Comparison of ENCODE assay signal across 8 cellular contexts in genomic region chr3:50259432-50260026, GRCh38. TPM values are rescaled to one million over a fixed set of nuclear protein-coding genes. Genes with fewer than 3 reads are reported as not detected.
DNase-seq lines count a peak whose midpoint lies in the region; TF ChIP-seq lines count a peak whose summit lies in the region.

No MANE protein-coding gene starts in this region.

- no peaks in the 10 kb centered on the region for H3K9me3 ChIP-seq in endodermal cell (ENCODE audit: control insufficient read depth, low read length)

- H3K27ac Mint-ChIP-seq in activated naive CD4-positive, alpha-beta T cell treated with anti-CD3 and anti-CD28 coated beads for 36 hours, result peak overlapping the region; percentile 69
- peak overlapping the region in 2 of 3 donors; percentile 46 to 58 for H3K27ac Mint-ChIP-seq in IgD-negative memory B cell
- peak overlapping the region; percentile 90 for H3K27ac Mint-ChIP-seq in endodermal cell

- intact Hi-C loops in activated naive CD4-positive, alpha-beta T cell treated with anti-CD3 and anti-CD28 coated beads for 36 hours (cut with micrococcal nuclease), result loop anchor here (1.0 kb wide), 3 partner anchors 13 to 32 kb away; no protein-coding TSS in a partner anchor
- intact Hi-C loops in head of caudate nucleus (cut with DNase I), result no loop called here

- H3K4me3 ChIP-seq in endodermal cell (ENCODE audit: low read length), result no peak overlapping the region
- peak overlapping the region in 5 of 7 experiments; percentile 40 to 64 (median 53) for H3K4me3 ChIP-seq in skin epidermis

- no peak overlapping the region for H3K9ac ChIP-seq in endodermal cell (ENCODE audit: extremely low read depth, low read length, poor library complexity, severe bottlenecking)

- CTCF ChIA-PET in activated naive CD4-positive, alpha-beta T cell treated with anti-CD3 and anti-CD28 coated beads for 36 hours (lab: Charles Lee), result interaction anchor here (0.7 to 3.7 kb wide), 11 partner anchors 8 to 94 kb away, joined by 3 to 38 read pairs (median 4); partner anchors contain the start of gene GNAI2

- no peak for DNase-seq in activated naive CD4-positive, alpha-beta T cell treated with anti-CD3 and anti-CD28 coated beads for 36 hours
- DNase-seq in activated naive CD4-positive, alpha-beta T cell treated with Interleukin-2 at 50 U/mL for 16 hours, result no peak
- DNase-seq in endodermal cell (no peak), head of caudate nucleus (no peak), RPMI8226 (no peak)
- no peak for DNase-seq in activated effector memory CD4-positive, alpha-beta T cell treated with Interleukin-2 at 50 U/mL for 16 hours

- H3K36me3 Mint-ChIP-seq in activated naive CD4-positive, alpha-beta T cell treated with anti-CD3 and anti-CD28 coated beads for 36 hours (ENCODE audit: low read depth), result peaks cover 15% of the 10 kb centered on the region
- H3K36me3 Mint-ChIP-seq in IgD-negative memory B cell (no peaks in the 10 kb centered on the region), endodermal cell (ENCODE audit: low read depth) (peaks cover 32% of the 10 kb centered on the region)

- H3K27me3 Mint-ChIP-seq in activated naive CD4-positive, alpha-beta T cell treated with anti-CD3 and anti-CD28 coated beads for 36 hours (ENCODE audit: low read depth), result no peaks in the 10 kb centered on the region
- H3K27me3 Mint-ChIP-seq in IgD-negative memory B cell (no peaks in the 10 kb centered on the region), endodermal cell (ENCODE audit: insufficient read depth) (no peaks in the 10 kb centered on the region)

- peaks cover 7% of the 10 kb centered on the region for H3K4me1 ChIP-seq in endodermal cell (ENCODE audit: control insufficient read depth, insufficient read depth, low read length)

- H3K4me1 Mint-ChIP-seq in activated naive CD4-positive, alpha-beta T cell treated with anti-CD3 and anti-CD28 coated beads for 36 hours (ENCODE audit: low read depth), result peaks cover 4% of the 10 kb centered on the region
- H3K4me1 Mint-ChIP-seq in IgD-negative memory B cell, result peaks cover 0 to 5% (median 3%) of the 10 kb centered on the region in 3 donors
- H3K4me1 Mint-ChIP-seq in endodermal cell, result peaks cover 11% of the 10 kb centered on the region

- no peaks in the 10 kb centered on the region for H3K9me3 Mint-ChIP-seq in activated naive CD4-positive, alpha-beta T cell treated with anti-CD3 and anti-CD28 coated beads for 36 hours
- H3K9me3 Mint-ChIP-seq in IgD-negative memory B cell, result no peaks in the 10 kb centered on the region
- no peaks in the 10 kb centered on the region for H3K9me3 Mint-ChIP-seq in endodermal cell

- peak overlapping the region; percentile 62 for H3K4me3 Mint-ChIP-seq in activated naive CD4-positive, alpha-beta T cell treated with anti-CD3 and anti-CD28 coated beads for 36 hours
- H3K4me3 Mint-ChIP-seq in IgD-negative memory B cell (peak overlapping the region in 3 of 4 donors; percentile 56 to 84 (median 58)), endodermal cell (peak overlapping the region; percentile 49)

- H3K27ac ChIP-seq in endodermal cell (ENCODE audit: low read depth, low read length) (peak overlapping the region; percentile 100), skin epidermis (peak overlapping the region in 19 of 21 experiments; percentile 16 to 99 (median 96))

- peaks cover 41% of the 10 kb centered on the region for H3K36me3 ChIP-seq in endodermal cell (ENCODE audit: control insufficient read depth, insufficient read depth, low read length)

- no peaks in the 10 kb centered on the region for H3K27me3 ChIP-seq in endodermal cell (ENCODE audit: control insufficient read depth, insufficient read depth, low read length, poor library complexity, severe bottlenecking)

- WGBS in endodermal cell (ENCODE audit: insufficient coverage in 1 of 2, insufficient read length in 1 of 2), 2 experiments, result 70 to 95% methylated on average over 12 to 18 of the region's 18 CpGs

- TF ChIP-seq CTCF in endodermal cell (conservative IDR thresholded peaks at IDR 0.05), result no peak

RNA-seq across cellular contexts. Expression of gene SEMA3B, which starts 9.4 kb away (rescaled TPM):
- under 1 TPM; 0.33 to 0.37 TPM for total RNA-seq in activated naive CD4-positive, alpha-beta T cell treated with anti-CD3 and anti-CD28 coated beads for 36 hours
- polyA plus RNA-seq in IgD-negative memory B cell, result not detected
- total RNA-seq in endodermal cell, result 10 to 100 TPM in 1 of 2 donors, 1 to 10 TPM in 1; 6.5 to 10.3 TPM
- polyA plus RNA-seq in endodermal cell (2013, experiment 1 of 2), result 19.4 TPM
- polyA plus RNA-seq in endodermal cell (2013, experiment 2 of 2), result 15.1 TPM

RNA-seq across cellular contexts. Expression of gene LSMEM2, which starts 19.4 kb away (rescaled TPM):
- not detected for total RNA-seq in activated naive CD4-positive, alpha-beta T cell treated with anti-CD3 and anti-CD28 coated beads for 36 hours
- 0.30 TPM for polyA plus RNA-seq in IgD-negative memory B cell
- not detected for total RNA-seq in endodermal cell
- 0.25 TPM for polyA plus RNA-seq in endodermal cell (2013, experiment 1 of 2)
- not detected for polyA plus RNA-seq in endodermal cell (2013, experiment 2 of 2)

RNA-seq across cellular contexts. Expression of gene GNAI2, which starts 23.5 kb away (rescaled TPM):
- total RNA-seq in activated naive CD4-positive, alpha-beta T cell treated with anti-CD3 and anti-CD28 coated beads for 36 hours, result 100 to 1,000 TPM; 272 to 276 TPM
- polyA plus RNA-seq in IgD-negative memory B cell, result 689 TPM
- total RNA-seq in endodermal cell, result 100 to 1,000 TPM; 243 to 278 TPM
- 454 TPM for polyA plus RNA-seq in endodermal cell (2013, experiment 1 of 2)
- 428 TPM for polyA plus RNA-seq in endodermal cell (2013, experiment 2 of 2)

RNA-seq across cellular contexts. Expression of gene IFRD2, which starts 32.7 kb away (rescaled TPM):
- 100 to 1,000 TPM; 117 to 125 TPM for total RNA-seq in activated naive CD4-positive, alpha-beta T cell treated with anti-CD3 and anti-CD28 coated beads for 36 hours
- polyA plus RNA-seq in IgD-negative memory B cell, result 58.6 TPM
- 10 to 100 TPM; 56.6 to 70.9 TPM for total RNA-seq in endodermal cell
- 42.4 TPM for polyA plus RNA-seq in endodermal cell (2013, experiment 1 of 2)
- polyA plus RNA-seq in endodermal cell (2013, experiment 2 of 2), result 35.6 TPM

RNA-seq across cellular contexts. Expression of gene HYAL3, which starts 39.7 kb away (rescaled TPM):
- under 1 TPM; 0.74 to 0.88 TPM for total RNA-seq in activated naive CD4-positive, alpha-beta T cell treated with anti-CD3 and anti-CD28 coated beads for 36 hours
- polyA plus RNA-seq in IgD-negative memory B cell, result 5.3 TPM
- 1 to 10 TPM; 2.6 to 3.3 TPM for total RNA-seq in endodermal cell
- polyA plus RNA-seq in endodermal cell (2013, experiment 1 of 2), result 4.1 TPM
- polyA plus RNA-seq in endodermal cell (2013, experiment 2 of 2), result 3.9 TPM

Comparison
In these comparisons a context has a peak if more than half of its experiments do, and no peak if none do; other contexts are left out.
1. RNA of gene SEMA3B, which starts 9.4 kb away (total RNA-seq): 6.5 to 10.3 TPM in endodermal cell; 0.33 to 0.37 TPM in activated naive CD4-positive, alpha-beta T cell treated with anti-CD3 and anti-CD28 coated beads for 36 hours; every median in the first group is over 4 times any median in the second.
2. Peak in every context shown above with its lines, with median percentiles within 50 percentile points of each other: H3K27ac Mint-ChIP-seq and H3K4me3 Mint-ChIP-seq.